ENCODE assay signal across 2 cellular contexts in genomic region chrX:18620349-18620748, GRCh38.
TF ChIP-seq lines count a peak whose summit lies in the region.

No MANE protein-coding gene starts in this region.

TF ChIP-seq in HepG2, 621 proteins besides CTCF, POLR2A, EP300 and RAD21 (continues in another document):
- TF ChIP-seq RORA (CRISPR knock-in tag; IDR thresholded peaks at IDR 0.05) (no peak), TOPORS (CRISPR knock-in tag; IDR thresholded peaks at IDR 0.05) (no peak), TEAD3 (CRISPR knock-in tag; optimal IDR thresholded peaks at IDR 0.05; ENCODE audit: borderline replicate concordance) (peak; percentile 63), SOX13 (IDR thresholded peaks at IDR 0.05) (no peak), SOX13 (CRISPR knock-in tag; conservative IDR thresholded peaks at IDR 0.05 in 1 of 2, IDR thresholded peaks at IDR 0.05 in 1 of 2) (peak in 1 of 2 experiments; percentile 21; a peak in 1 of 4 replicates), MIXL1 (CRISPR knock-in tag; IDR thresholded peaks at IDR 0.05) (no peak), SALL1 (CRISPR knock-in tag; IDR thresholded peaks at IDR 0.05) (no peak), ZNF468 (CRISPR knock-in tag; IDR thresholded peaks at IDR 0.05) (no peak), RELA (CRISPR knock-in tag; IDR thresholded peaks at IDR 0.05) (no peak), FOXK2 (IDR thresholded peaks at IDR 0.05) (no peak), ZNF652 (CRISPR knock-in tag; IDR thresholded peaks at IDR 0.05; ENCODE audit: borderline replicate concordance, low read depth) (no peak)
- TF ChIP-seq, protein P1, sequence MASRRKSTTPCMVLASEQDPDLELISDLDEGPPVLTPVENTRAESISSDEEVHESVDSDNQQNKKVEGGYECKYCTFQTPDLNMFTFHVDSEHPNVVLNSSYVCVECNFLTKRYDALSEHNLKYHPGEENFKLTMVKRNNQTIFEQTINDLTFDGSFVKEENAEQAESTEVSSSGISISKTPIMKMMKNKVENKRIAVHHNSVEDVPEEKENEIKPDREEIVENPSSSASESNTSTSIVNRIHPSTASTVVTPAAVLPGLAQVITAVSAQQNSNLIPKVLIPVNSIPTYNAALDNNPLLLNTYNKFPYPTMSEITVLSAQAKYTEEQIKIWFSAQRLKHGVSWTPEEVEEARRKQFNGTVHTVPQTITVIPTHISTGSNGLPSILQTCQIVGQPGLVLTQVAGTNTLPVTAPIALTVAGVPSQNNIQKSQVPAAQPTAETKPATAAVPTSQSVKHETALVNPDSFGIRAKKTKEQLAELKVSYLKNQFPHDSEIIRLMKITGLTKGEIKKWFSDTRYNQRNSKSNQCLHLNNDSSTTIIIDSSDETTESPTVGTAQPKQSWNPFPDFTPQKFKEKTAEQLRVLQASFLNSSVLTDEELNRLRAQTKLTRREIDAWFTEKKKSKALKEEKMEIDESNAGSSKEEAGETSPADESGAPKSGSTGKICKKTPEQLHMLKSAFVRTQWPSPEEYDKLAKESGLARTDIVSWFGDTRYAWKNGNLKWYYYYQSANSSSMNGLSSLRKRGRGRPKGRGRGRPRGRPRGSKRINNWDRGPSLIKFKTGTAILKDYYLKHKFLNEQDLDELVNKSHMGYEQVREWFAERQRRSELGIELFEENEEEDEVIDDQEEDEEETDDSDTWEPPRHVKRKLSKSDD (CRISPR knock-in tag; IDR thresholded peaks at IDR 0.05; ENCODE audit: low read depth) = no peak
- TF ChIP-seq, protein P2, sequence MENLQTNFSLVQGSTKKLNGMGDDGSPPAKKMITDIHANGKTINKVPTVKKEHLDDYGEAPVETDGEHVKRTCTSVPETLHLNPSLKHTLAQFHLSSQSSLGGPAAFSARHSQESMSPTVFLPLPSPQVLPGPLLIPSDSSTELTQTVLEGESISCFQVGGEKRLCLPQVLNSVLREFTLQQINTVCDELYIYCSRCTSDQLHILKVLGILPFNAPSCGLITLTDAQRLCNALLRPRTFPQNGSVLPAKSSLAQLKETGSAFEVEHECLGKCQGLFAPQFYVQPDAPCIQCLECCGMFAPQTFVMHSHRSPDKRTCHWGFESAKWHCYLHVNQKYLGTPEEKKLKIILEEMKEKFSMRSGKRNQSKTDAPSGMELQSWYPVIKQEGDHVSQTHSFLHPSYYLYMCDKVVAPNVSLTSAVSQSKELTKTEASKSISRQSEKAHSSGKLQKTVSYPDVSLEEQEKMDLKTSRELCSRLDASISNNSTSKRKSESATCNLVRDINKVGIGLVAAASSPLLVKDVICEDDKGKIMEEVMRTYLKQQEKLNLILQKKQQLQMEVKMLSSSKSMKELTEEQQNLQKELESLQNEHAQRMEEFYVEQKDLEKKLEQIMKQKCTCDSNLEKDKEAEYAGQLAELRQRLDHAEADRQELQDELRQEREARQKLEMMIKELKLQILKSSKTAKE (CRISPR knock-in tag; IDR thresholded peaks at IDR 0.05; ENCODE audit: borderline replicate concordance) = no peak
- TF ChIP-seq, protein P3, sequence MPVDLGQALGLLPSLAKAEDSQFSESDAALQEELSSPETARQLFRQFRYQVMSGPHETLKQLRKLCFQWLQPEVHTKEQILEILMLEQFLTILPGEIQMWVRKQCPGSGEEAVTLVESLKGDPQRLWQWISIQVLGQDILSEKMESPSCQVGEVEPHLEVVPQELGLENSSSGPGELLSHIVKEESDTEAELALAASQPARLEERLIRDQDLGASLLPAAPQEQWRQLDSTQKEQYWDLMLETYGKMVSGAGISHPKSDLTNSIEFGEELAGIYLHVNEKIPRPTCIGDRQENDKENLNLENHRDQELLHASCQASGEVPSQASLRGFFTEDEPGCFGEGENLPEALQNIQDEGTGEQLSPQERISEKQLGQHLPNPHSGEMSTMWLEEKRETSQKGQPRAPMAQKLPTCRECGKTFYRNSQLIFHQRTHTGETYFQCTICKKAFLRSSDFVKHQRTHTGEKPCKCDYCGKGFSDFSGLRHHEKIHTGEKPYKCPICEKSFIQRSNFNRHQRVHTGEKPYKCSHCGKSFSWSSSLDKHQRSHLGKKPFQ (CRISPR knock-in tag; IDR thresholded peaks at IDR 0.05; ENCODE audit: insufficient replicate concordance) = no peak
- TF ChIP-seq, protein P4, sequence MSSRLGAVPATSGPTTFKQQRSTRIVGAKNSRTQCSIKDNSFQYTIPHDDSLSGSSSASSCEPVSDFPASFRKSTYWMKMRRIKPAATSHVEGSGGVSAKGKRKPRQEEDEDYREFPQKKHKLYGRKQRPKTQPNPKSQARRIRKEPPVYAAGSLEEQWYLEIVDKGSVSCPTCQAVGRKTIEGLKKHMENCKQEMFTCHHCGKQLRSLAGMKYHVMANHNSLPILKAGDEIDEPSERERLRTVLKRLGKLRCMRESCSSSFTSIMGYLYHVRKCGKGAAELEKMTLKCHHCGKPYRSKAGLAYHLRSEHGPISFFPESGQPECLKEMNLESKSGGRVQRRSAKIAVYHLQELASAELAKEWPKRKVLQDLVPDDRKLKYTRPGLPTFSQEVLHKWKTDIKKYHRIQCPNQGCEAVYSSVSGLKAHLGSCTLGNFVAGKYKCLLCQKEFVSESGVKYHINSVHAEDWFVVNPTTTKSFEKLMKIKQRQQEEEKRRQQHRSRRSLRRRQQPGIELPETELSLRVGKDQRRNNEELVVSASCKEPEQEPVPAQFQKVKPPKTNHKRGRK (CRISPR knock-in tag; IDR thresholded peaks at IDR 0.05) = no peak

TF ChIP-seq in SK-N-SH, 30 proteins besides CTCF, POLR2A, EP300 and RAD21:
- TF ChIP-seq TCF12 (IDR thresholded peaks at IDR 0.05) = no peak
- no peak for TF ChIP-seq USF2 (IDR thresholded peaks at IDR 0.05; ENCODE audit: borderline replicate concordance, low read depth, low read length)
- no peak for TF ChIP-seq FOXJ3 (CRISPR knock-in tag; IDR thresholded peaks at IDR 0.05)
- TF ChIP-seq CHD2 (IDR thresholded peaks at IDR 0.05; ENCODE audit: low read length, partially characterized antibody) = no peak
- no peak for TF ChIP-seq JUND (IDR thresholded peaks at IDR 0.05)
- TF ChIP-seq FOXM1 (IDR thresholded peaks at IDR 0.05; ENCODE audit: low read depth) = no peak
- no peak for TF ChIP-seq USF1 (IDR thresholded peaks at IDR 0.05; ENCODE audit: borderline replicate concordance, low read depth)
- TF ChIP-seq GABPA (IDR thresholded peaks at IDR 0.05; ENCODE audit: low read depth) = no peak
- TF ChIP-seq MAX (IDR thresholded peaks at IDR 0.05; ENCODE audit: low read depth) = no peak
- TF ChIP-seq, protein P5, sequence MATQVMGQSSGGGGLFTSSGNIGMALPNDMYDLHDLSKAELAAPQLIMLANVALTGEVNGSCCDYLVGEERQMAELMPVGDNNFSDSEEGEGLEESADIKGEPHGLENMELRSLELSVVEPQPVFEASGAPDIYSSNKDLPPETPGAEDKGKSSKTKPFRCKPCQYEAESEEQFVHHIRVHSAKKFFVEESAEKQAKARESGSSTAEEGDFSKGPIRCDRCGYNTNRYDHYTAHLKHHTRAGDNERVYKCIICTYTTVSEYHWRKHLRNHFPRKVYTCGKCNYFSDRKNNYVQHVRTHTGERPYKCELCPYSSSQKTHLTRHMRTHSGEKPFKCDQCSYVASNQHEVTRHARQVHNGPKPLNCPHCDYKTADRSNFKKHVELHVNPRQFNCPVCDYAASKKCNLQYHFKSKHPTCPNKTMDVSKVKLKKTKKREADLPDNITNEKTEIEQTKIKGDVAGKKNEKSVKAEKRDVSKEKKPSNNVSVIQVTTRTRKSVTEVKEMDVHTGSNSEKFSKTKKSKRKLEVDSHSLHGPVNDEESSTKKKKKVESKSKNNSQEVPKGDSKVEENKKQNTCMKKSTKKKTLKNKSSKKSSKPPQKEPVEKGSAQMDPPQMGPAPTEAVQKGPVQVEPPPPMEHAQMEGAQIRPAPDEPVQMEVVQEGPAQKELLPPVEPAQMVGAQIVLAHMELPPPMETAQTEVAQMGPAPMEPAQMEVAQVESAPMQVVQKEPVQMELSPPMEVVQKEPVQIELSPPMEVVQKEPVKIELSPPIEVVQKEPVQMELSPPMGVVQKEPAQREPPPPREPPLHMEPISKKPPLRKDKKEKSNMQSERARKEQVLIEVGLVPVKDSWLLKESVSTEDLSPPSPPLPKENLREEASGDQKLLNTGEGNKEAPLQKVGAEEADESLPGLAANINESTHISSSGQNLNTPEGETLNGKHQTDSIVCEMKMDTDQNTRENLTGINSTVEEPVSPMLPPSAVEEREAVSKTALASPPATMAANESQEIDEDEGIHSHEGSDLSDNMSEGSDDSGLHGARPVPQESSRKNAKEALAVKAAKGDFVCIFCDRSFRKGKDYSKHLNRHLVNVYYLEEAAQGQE (IDR thresholded peaks at IDR 0.05; ENCODE audit: low read depth, low read length) = no peak
- no peak for TF ChIP-seq YY1 (IDR thresholded peaks at IDR 0.05; ENCODE audit: low read depth)
- no peak for TF ChIP-seq NFIC (IDR thresholded peaks at IDR 0.05; ENCODE audit: borderline replicate concordance)
- TF ChIP-seq, protein P6, sequence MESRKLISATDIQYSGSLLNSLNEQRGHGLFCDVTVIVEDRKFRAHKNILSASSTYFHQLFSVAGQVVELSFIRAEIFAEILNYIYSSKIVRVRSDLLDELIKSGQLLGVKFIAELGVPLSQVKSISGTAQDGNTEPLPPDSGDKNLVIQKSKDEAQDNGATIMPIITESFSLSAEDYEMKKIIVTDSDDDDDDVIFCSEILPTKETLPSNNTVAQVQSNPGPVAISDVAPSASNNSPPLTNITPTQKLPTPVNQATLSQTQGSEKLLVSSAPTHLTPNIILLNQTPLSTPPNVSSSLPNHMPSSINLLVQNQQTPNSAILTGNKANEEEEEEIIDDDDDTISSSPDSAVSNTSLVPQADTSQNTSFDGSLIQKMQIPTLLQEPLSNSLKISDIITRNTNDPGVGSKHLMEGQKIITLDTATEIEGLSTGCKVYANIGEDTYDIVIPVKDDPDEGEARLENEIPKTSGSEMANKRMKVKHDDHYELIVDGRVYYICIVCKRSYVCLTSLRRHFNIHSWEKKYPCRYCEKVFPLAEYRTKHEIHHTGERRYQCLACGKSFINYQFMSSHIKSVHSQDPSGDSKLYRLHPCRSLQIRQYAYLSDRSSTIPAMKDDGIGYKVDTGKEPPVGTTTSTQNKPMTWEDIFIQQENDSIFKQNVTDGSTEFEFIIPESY (IDR thresholded peaks at IDR 0.05; ENCODE audit: borderline replicate concordance, low read depth) = no peak
- TF ChIP-seq TAF1 (IDR thresholded peaks at IDR 0.05; ENCODE audit: borderline replicate concordance, low read depth, low read length) = no peak
- TF ChIP-seq FOSL2 (IDR thresholded peaks at IDR 0.05; ENCODE audit: borderline replicate concordance, low read depth) = no peak
- no peak for TF ChIP-seq SIN3A (IDR thresholded peaks at IDR 0.05; ENCODE audit: borderline replicate concordance, low read depth, low read length)
- TF ChIP-seq RCOR1 (IDR thresholded peaks at IDR 0.05; ENCODE audit: low read length) = no peak
